In the genomic region with DNA sequence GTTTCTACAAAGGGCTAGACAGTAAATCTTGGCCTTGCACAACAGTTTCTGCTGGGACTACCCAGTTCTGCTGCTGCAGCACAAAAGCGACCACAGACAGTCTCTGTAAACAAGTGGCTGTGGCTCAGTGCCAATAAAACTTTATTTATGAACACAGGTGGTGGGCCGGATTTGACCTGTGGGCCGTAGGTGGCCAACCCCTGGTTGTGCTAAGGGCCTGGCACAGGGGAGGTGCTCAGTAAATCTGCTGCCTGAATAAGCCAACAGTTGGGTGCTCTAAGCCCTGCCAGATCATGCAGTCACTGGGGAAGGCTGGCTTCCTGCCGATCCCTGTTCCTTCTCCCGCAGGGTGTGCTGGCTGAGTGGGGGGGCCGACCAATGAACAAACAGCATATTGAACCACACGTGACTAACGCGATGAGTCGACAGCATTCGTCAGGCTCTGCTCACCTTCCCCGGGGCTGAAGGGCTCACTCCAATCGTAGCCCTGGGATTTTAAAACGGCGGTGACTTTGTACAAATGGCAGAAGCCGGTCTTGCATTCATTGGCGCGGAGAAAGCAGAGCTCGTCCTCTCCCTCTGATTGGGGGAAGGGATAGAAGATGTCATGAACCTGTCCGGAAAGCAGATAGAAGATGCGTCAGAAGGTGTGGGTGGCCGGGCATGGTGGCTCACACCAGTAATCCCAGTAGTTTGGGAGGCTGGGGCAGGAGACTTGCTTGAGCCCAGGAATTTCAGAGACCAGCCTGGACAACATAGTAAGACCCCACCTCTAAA, we compare ENCODE assay signal across 8 cellular contexts. TPM values are rescaled to one million over a fixed set of nuclear protein-coding genes. Genes with fewer than 3 reads are reported as not detected.
A peak's percentile ranks its signal among the peaks of the same experiment; 100 is the strongest.
DNase-seq lines count a peak whose midpoint lies in the region; ATAC-seq and TF ChIP-seq lines count a peak whose summit lies in the region.

No MANE protein-coding gene starts in this region.

- H3K36me3 ChIP-seq in BJ (ENCODE audit: control insufficient read depth, insufficient read depth, low read length) = peaks cover 37% of the 10 kb centered on the region

- H3K4me3 Mint-ChIP-seq in endothelial cell (ENCODE audit: unreplicated experiment) = peak overlapping the region; percentile 63
- H3K4me3 Mint-ChIP-seq in T-helper 2 cell treated with Interferon-gamma antibody and Interleukin-4, amounts not matched to agents 5 μg/mL and 100 μg/mL, for 36 hours = no peak overlapping the region

- H3K4me3 ChIP-seq in BJ (ENCODE audit: low read depth, low read length) = no peak overlapping the region

- H3K4me1 Mint-ChIP-seq in endothelial cell (ENCODE audit: unreplicated experiment) = no peaks in the 10 kb centered on the region
- no peaks in the 10 kb centered on the region for H3K4me1 Mint-ChIP-seq in T-helper 2 cell treated with Interferon-gamma antibody and Interleukin-4, amounts not matched to agents 5 μg/mL and 100 μg/mL, for 36 hours (ENCODE audit: low read depth)

- no peak overlapping the region for H3K27ac Mint-ChIP-seq in endothelial cell (ENCODE audit: unreplicated experiment)
- no peak overlapping the region for H3K27ac Mint-ChIP-seq in T-helper 2 cell treated with Interferon-gamma antibody and Interleukin-4, amounts not matched to agents 5 μg/mL and 100 μg/mL, for 36 hours

- peak; percentile 75 for DNase-seq in BJ (ENCODE audit: low read depth)
- DNase-seq in NCI-H2196 (lab: John Stamatoyannopoulos, UW; ENCODE audit: unreplicated experiment) = peak; percentile 97
- no peak for DNase-seq in endothelial cell (ENCODE audit: low spot score)
- DNase-seq in myocyte (ENCODE audit: low read depth) = peak; percentile 98
- DNase-seq in NCI-H1105 treated with DMSO at 0.1 percent for 48 hours (lab: John Stamatoyannopoulos, UW) = no peak
- no peak for DNase-seq in T-helper 2 cell treated with Interferon-gamma antibody and Interleukin-4, amounts not matched to agents 5 μg/mL and 100 μg/mL, for 36 hours (ENCODE audit: low spot score)
- DNase-seq in NAMALWA (ENCODE audit: low spot score) = no peak

- peaks cover 14% of the 10 kb centered on the region for H3K27me3 Mint-ChIP-seq in endothelial cell (ENCODE audit: unreplicated experiment)
- no peaks in the 10 kb centered on the region for H3K27me3 Mint-ChIP-seq in T-helper 2 cell treated with Interferon-gamma antibody and Interleukin-4, amounts not matched to agents 5 μg/mL and 100 μg/mL, for 36 hours (ENCODE audit: low read depth)

- CTCF ChIA-PET in BJ (lab: Yijun Ruan, JAX) = interaction anchor here (0.9 kb wide), 1 partner anchor 116 kb away, joined by 3 read pairs; no protein-coding TSS in a partner anchor

- TF ChIP-seq CTCF in BJ (IDR thresholded peaks at IDR 0.05; ENCODE audit: insufficient read depth, low read depth, low read length) = no peak
- no peak for TF ChIP-seq CTCF in endothelial cell (IDR thresholded peaks at IDR 0.05; ENCODE audit: unreplicated experiment)

- H3K36me3 Mint-ChIP-seq in endothelial cell (ENCODE audit: low read depth, unreplicated experiment) = peaks cover 41% of the 10 kb centered on the region
- peaks cover 26% of the 10 kb centered on the region for H3K36me3 Mint-ChIP-seq in T-helper 2 cell treated with Interferon-gamma antibody and Interleukin-4, amounts not matched to agents 5 μg/mL and 100 μg/mL, for 36 hours (ENCODE audit: low read depth)

- ATAC-seq in GM21528 (IDR thresholded peaks at IDR 0.05; ENCODE audit: low FRiP score, unreplicated experiment) = no peak

- no peaks in the 10 kb centered on the region for H3K9me3 Mint-ChIP-seq in endothelial cell (ENCODE audit: unreplicated experiment)
- H3K9me3 Mint-ChIP-seq in T-helper 2 cell treated with Interferon-gamma antibody and Interleukin-4, amounts not matched to agents 5 μg/mL and 100 μg/mL, for 36 hours = no peaks in the 10 kb centered on the region

- H3K27me3 ChIP-seq in BJ (ENCODE audit: control insufficient read depth, insufficient read depth, low read length) = no peaks in the 10 kb centered on the region

- POLR2A ChIA-PET in BJ (lab: Charles Lee) = no interaction called here

RNA-seq across cellular contexts. Expression of a gene that starts 24.3 kb away (rescaled TPM):
- 162 and 222 TPM in 2 replicates for polyA plus RNA-seq in BJ (2011; rRNA removed)
- polyA minus RNA-seq in BJ (2011; rRNA and poly(A)+ RNA removed) = 47.4 and 58.1 TPM in 2 replicates
- total RNA-seq in endothelial cell (ENCODE audit: unreplicated experiment) = 112 TPM
- 64.6 and 65.2 TPM in 2 replicates for total RNA-seq in myocyte
- 274 TPM for polyA plus RNA-seq in myocyte (2012)

RNA-seq across cellular contexts. Expression of a gene that starts 29.2 kb away (rescaled TPM):
- 4.5 and 12.3 TPM in 2 replicates for polyA plus RNA-seq in BJ (2011; rRNA removed)
- polyA minus RNA-seq in BJ (2011; rRNA and poly(A)+ RNA removed) = 10.0 and 11.3 TPM in 2 replicates
- 63.3 TPM for total RNA-seq in endothelial cell (ENCODE audit: unreplicated experiment)
- total RNA-seq in myocyte = 44.7 and 49.4 TPM in 2 replicates
- 38.3 TPM for polyA plus RNA-seq in myocyte (2012)

RNA-seq across cellular contexts. Expression of a gene that starts 55.1 kb away (rescaled TPM):
- polyA plus RNA-seq in BJ (2011; rRNA removed) = 3.7 and 4.8 TPM in 2 replicates
- polyA minus RNA-seq in BJ (2011; rRNA and poly(A)+ RNA removed) = 2.8 and 3.4 TPM in 2 replicates
- total RNA-seq in endothelial cell (ENCODE audit: unreplicated experiment) = 60.1 TPM
- total RNA-seq in myocyte = 3.7 and 7.5 TPM in 2 replicates
- 8.0 TPM for polyA plus RNA-seq in myocyte (2012)

Comparison
In these comparisons a context has a peak if more than half of its experiments do, and no peak if none do; other contexts are left out.
1. DNase-seq: peak in BJ (single experiment), NCI-H2196 (single experiment) and myocyte (single experiment); none in endothelial cell (single experiment), NCI-H1105 treated with DMSO at 0.1 percent for 48 hours (single experiment), T-helper 2 cell treated with Interferon-gamma antibody and Interleukin-4, amounts not matched to agents 5 μg/mL and 100 μg/mL, for 36 hours (single experiment) and NAMALWA (single experiment).